ENCODE assay signal across 1 cellular context in genomic region chr20:13661070-13661687, GRCh38.
TF ChIP-seq lines count a peak whose summit lies in the region.

No MANE protein-coding gene starts in this region.

TF ChIP-seq in HepG2, 621 proteins besides CTCF, POLR2A, EP300 and RAD21:
- TF ChIP-seq ZNF703 (CRISPR knock-in tag; IDR thresholded peaks at IDR 0.05; ENCODE audit: borderline replicate concordance) (0 out of 2 replicates have a peak, but pooled peaks have one; percentile 33), ZNF569 (CRISPR knock-in tag; IDR thresholded peaks at IDR 0.05; ENCODE audit: borderline replicate concordance) (no peak), CENPT (CRISPR knock-in tag; IDR thresholded peaks at IDR 0.05; ENCODE audit: low read depth) (no peak)
